Comparison of ENCODE assay signal across 24 cellular contexts in genomic region chr12:54968181-54968730, GRCh38. TPM values are rescaled to one million over a fixed set of nuclear protein-coding genes. Genes with fewer than 3 reads are reported as not detected.
A peak's percentile ranks its signal among the peaks of the same experiment; 100 is the strongest.
DNase-seq lines count a peak whose midpoint lies in the region; ATAC-seq, FAIRE-seq and TF ChIP-seq lines count a peak whose summit lies in the region.
"Had no signal": no experiment of that assay in that cellular context is flagged by ENCODE, and none has a peak within 500 bp of the region (broad histone marks: within the 10 kb centered on the region; RNA-seq: fewer than 3 reads in every experiment).

No MANE protein-coding gene starts in this region.

- peaks cover 61% of the 10 kb centered on the region for H3K4me1 Mint-ChIP-seq in stimulated activated naive CD8-positive, alpha-beta T cell treated with anti-CD3 and anti-CD28 coated beads, Interleukin-15, Interleukin-2, amounts not matched to agents 100 ng/mL and 50 ng/mL, for 24 hours (ENCODE audit: low read depth)
- peaks cover 83% of the 10 kb centered on the region for H3K4me1 Mint-ChIP-seq in stimulated activated naive CD8-positive, alpha-beta T cell treated with anti-CD3 and anti-CD28 coated beads, Interleukin-15, amount 100 ng/mL, for 72 hours
- H3K4me1 Mint-ChIP-seq in T-helper 17 cell, result peaks cover 67% of the 10 kb centered on the region
- H3K4me1 Mint-ChIP-seq in activated naive CD8-positive, alpha-beta T cell treated with anti-CD3 and anti-CD28 coated beads, Interleukin-2, amount 50 U/mL, for 24 hours, result peaks cover 64% of the 10 kb centered on the region
- peaks cover 41% of the 10 kb centered on the region for H3K4me1 Mint-ChIP-seq in stimulated activated effector memory CD8-positive, alpha-beta T cell treated with anti-CD3 and anti-CD28 coated beads, Interleukin-12 subunit alpha, Interleukin-12 subunit beta, amount 100 ng/mL, for 72 hours
- H3K4me1 Mint-ChIP-seq: activated B cell treated with CpG ODN at 0.5 μM for 24 hours had no signal

- H3K9ac ChIP-seq in colonic mucosa (ENCODE audit: low read depth in 2 of 2, low read length in 2 of 2), result no peak overlapping the region

- no peak for FAIRE-seq in frontal cortex (lab: Jason Lieb, UNC)
- FAIRE-seq: bronchial epithelial cell, H1, keratinocyte had no signal

- intact Hi-C loops in colonic mucosa (cut with DNase I), result no loop called here

- no peak overlapping the region for H3K4me3 ChIP-seq in colonic mucosa
- H3K4me3 ChIP-seq: gastrocnemius medialis, upper lobe of right lung had no signal

- peak overlapping the region; percentile 75 for H3K27ac Mint-ChIP-seq in stimulated activated naive CD8-positive, alpha-beta T cell treated with anti-CD3 and anti-CD28 coated beads, Interleukin-15, Interleukin-2, amounts not matched to agents 100 ng/mL and 50 ng/mL, for 24 hours
- peak overlapping the region in 1 of 2 donors; percentile 81 for H3K27ac Mint-ChIP-seq in stimulated activated naive CD8-positive, alpha-beta T cell treated with anti-CD3 and anti-CD28 coated beads, Interleukin-15, amount 100 ng/mL, for 72 hours
- peak overlapping the region; percentile 92 for H3K27ac Mint-ChIP-seq in T-helper 17 cell
- peak overlapping the region; percentile 72 for H3K27ac Mint-ChIP-seq in activated naive CD8-positive, alpha-beta T cell treated with anti-CD3 and anti-CD28 coated beads, Interleukin-2, amount 50 U/mL, for 24 hours
- H3K27ac Mint-ChIP-seq in stimulated activated effector memory CD8-positive, alpha-beta T cell treated with anti-CD3 and anti-CD28 coated beads, Interleukin-12 subunit alpha, Interleukin-12 subunit beta, amount 100 ng/mL, for 72 hours, result peak overlapping the region; percentile 53
- H3K27ac Mint-ChIP-seq: activated B cell treated with CpG ODN at 0.5 μM for 24 hours had no signal

- no peak for TF ChIP-seq CTCF in colonic mucosa (IDR thresholded peaks at IDR 0.05)

- H3K36me3 Mint-ChIP-seq in stimulated activated naive CD8-positive, alpha-beta T cell treated with anti-CD3 and anti-CD28 coated beads, Interleukin-15, Interleukin-2, amounts not matched to agents 100 ng/mL and 50 ng/mL, for 24 hours (ENCODE audit: low read depth), result peaks cover 83% of the 10 kb centered on the region
- H3K36me3 Mint-ChIP-seq in T-helper 17 cell (ENCODE audit: low read depth), result peaks cover 20% of the 10 kb centered on the region
- peaks cover 82% of the 10 kb centered on the region for H3K36me3 Mint-ChIP-seq in activated naive CD8-positive, alpha-beta T cell treated with anti-CD3 and anti-CD28 coated beads, Interleukin-2, amount 50 U/mL, for 24 hours (ENCODE audit: low read depth)
- H3K36me3 Mint-ChIP-seq in stimulated activated effector memory CD8-positive, alpha-beta T cell treated with anti-CD3 and anti-CD28 coated beads, Interleukin-12 subunit alpha, Interleukin-12 subunit beta, amount 100 ng/mL, for 72 hours, result peaks cover 86% of the 10 kb centered on the region

- no peaks in the 10 kb centered on the region for H3K27me3 ChIP-seq in colonic mucosa
- H3K27me3 ChIP-seq: dorsolateral prefrontal cortex, gastrocnemius medialis had no signal

- H3K27me3 Mint-ChIP-seq in stimulated activated naive CD8-positive, alpha-beta T cell treated with anti-CD3 and anti-CD28 coated beads, Interleukin-15, Interleukin-2, amounts not matched to agents 100 ng/mL and 50 ng/mL, for 24 hours, result no peaks in the 10 kb centered on the region
- no peaks in the 10 kb centered on the region for H3K27me3 Mint-ChIP-seq in stimulated activated naive CD8-positive, alpha-beta T cell treated with anti-CD3 and anti-CD28 coated beads, Interleukin-15, amount 100 ng/mL, for 72 hours
- no peaks in the 10 kb centered on the region for H3K27me3 Mint-ChIP-seq in T-helper 17 cell
- H3K27me3 Mint-ChIP-seq in activated naive CD8-positive, alpha-beta T cell treated with anti-CD3 and anti-CD28 coated beads, Interleukin-2, amount 50 U/mL, for 24 hours, result no peaks in the 10 kb centered on the region
- H3K27me3 Mint-ChIP-seq: activated B cell treated with CpG ODN at 0.5 μM for 24 hours had no signal

- no peak overlapping the region for H3K27ac ChIP-seq in colonic mucosa
- H3K27ac ChIP-seq: gastrocnemius medialis, HL-60, upper lobe of right lung had no signal

- no peak for ATAC-seq in stimulated activated naive CD8-positive, alpha-beta T cell treated with anti-CD3 and anti-CD28 coated beads, Interleukin-15, amount 100 ng/mL, for 72 hours
- ATAC-seq in T-helper 17 cell, result peak; percentile 80
- ATAC-seq in activated naive CD8-positive, alpha-beta T cell treated with anti-CD3 and anti-CD28 coated beads, Interleukin-2, amount 50 U/mL, for 24 hours, result no peak
- ATAC-seq in stimulated activated effector memory CD8-positive, alpha-beta T cell treated with anti-CD3 and anti-CD28 coated beads, Interleukin-12 subunit alpha, Interleukin-12 subunit beta, amount 100 ng/mL, for 72 hours, result no peak
- no peak for ATAC-seq in HG03378 (IDR thresholded peaks at IDR 0.05; ENCODE audit: unreplicated experiment)
- ATAC-seq: gastrocnemius medialis, upper lobe of right lung had no signal

- no peaks in the 10 kb centered on the region for H3K4me1 ChIP-seq in colonic mucosa
- H3K4me1 ChIP-seq: gastrocnemius medialis, upper lobe of right lung had no signal

- H3K9me3 ChIP-seq in T-helper 17 cell (ENCODE audit: control insufficient read depth, low read length, poor library complexity, severe bottlenecking) (no peaks in the 10 kb centered on the region), colonic mucosa (no peaks in the 10 kb centered on the region)
- H3K9me3 ChIP-seq: gastrocnemius medialis, upper lobe of right lung had no signal

- no peak for DNase-seq in stimulated activated naive CD8-positive, alpha-beta T cell treated with anti-CD3 and anti-CD28 coated beads, Interleukin-15, amount 100 ng/mL, for 72 hours
- no peak for DNase-seq in T-helper 17 cell
- no peak for DNase-seq in activated naive CD8-positive, alpha-beta T cell treated with anti-CD3 and anti-CD28 coated beads, Interleukin-2, amount 50 U/mL, for 24 hours
- no peak for DNase-seq in stimulated activated effector memory CD8-positive, alpha-beta T cell treated with anti-CD3 and anti-CD28 coated beads, Interleukin-12 subunit alpha, Interleukin-12 subunit beta, amount 100 ng/mL, for 72 hours (ENCODE audit: low spot score in 2 of 2)
- no peak for DNase-seq in frontal cortex (ENCODE audit: low spot score in 2 of 2)
- DNase-seq in colonic mucosa, result no peak
- DNase-seq: activated B cell treated with CpG ODN at 0.5 μM for 24 hours, COR-L47, dorsolateral prefrontal cortex, gastrocnemius medialis, hypothalamus, NCI-H748 treated with DMSO at 0.1 percent for 48 hours, retina, SHP77, upper lobe of right lung had no signal

- no peaks in the 10 kb centered on the region for H3K36me3 ChIP-seq in colonic mucosa
- H3K36me3 ChIP-seq: gastrocnemius medialis, upper lobe of right lung had no signal

- no peak overlapping the region for H3K4me3 Mint-ChIP-seq in stimulated activated naive CD8-positive, alpha-beta T cell treated with anti-CD3 and anti-CD28 coated beads, Interleukin-15, Interleukin-2, amounts not matched to agents 100 ng/mL and 50 ng/mL, for 24 hours
- peak overlapping the region in 1 of 2 donors; percentile 44 for H3K4me3 Mint-ChIP-seq in stimulated activated naive CD8-positive, alpha-beta T cell treated with anti-CD3 and anti-CD28 coated beads, Interleukin-15, amount 100 ng/mL, for 72 hours
- peak overlapping the region; percentile 78 for H3K4me3 Mint-ChIP-seq in T-helper 17 cell
- H3K4me3 Mint-ChIP-seq in activated naive CD8-positive, alpha-beta T cell treated with anti-CD3 and anti-CD28 coated beads, Interleukin-2, amount 50 U/mL, for 24 hours, result no peak overlapping the region
- no peak overlapping the region for H3K4me3 Mint-ChIP-seq in stimulated activated effector memory CD8-positive, alpha-beta T cell treated with anti-CD3 and anti-CD28 coated beads, Interleukin-12 subunit alpha, Interleukin-12 subunit beta, amount 100 ng/mL, for 72 hours
- H3K4me3 Mint-ChIP-seq: activated B cell treated with CpG ODN at 0.5 μM for 24 hours had no signal

- H3K9me3 Mint-ChIP-seq in stimulated activated naive CD8-positive, alpha-beta T cell treated with anti-CD3 and anti-CD28 coated beads, Interleukin-15, Interleukin-2, amounts not matched to agents 100 ng/mL and 50 ng/mL, for 24 hours, result no peaks in the 10 kb centered on the region
- H3K9me3 Mint-ChIP-seq in stimulated activated naive CD8-positive, alpha-beta T cell treated with anti-CD3 and anti-CD28 coated beads, Interleukin-15, amount 100 ng/mL, for 72 hours, result no peaks in the 10 kb centered on the region
- no peaks in the 10 kb centered on the region for H3K9me3 Mint-ChIP-seq in activated naive CD8-positive, alpha-beta T cell treated with anti-CD3 and anti-CD28 coated beads, Interleukin-2, amount 50 U/mL, for 24 hours
- H3K9me3 Mint-ChIP-seq in stimulated activated effector memory CD8-positive, alpha-beta T cell treated with anti-CD3 and anti-CD28 coated beads, Interleukin-12 subunit alpha, Interleukin-12 subunit beta, amount 100 ng/mL, for 72 hours, result no peaks in the 10 kb centered on the region
- H3K9me3 Mint-ChIP-seq: activated B cell treated with CpG ODN at 0.5 μM for 24 hours had no signal

RNA-seq across cellular contexts. Expression of gene TESPA1, which starts 16.3 kb away (rescaled TPM):
- total RNA-seq in T-helper 17 cell (100 to 1,000 TPM; 121 to 160 TPM), frontal cortex (not detected), colonic mucosa (1 to 10 TPM in 1 of 2 donors, under 1 TPM in 1; 0.82 to 1.6 TPM)
- total RNA-seq: bronchial epithelial cell, H1, lung microvascular endothelial cell, occipital lobe had no signal

RNA-seq across cellular contexts. Expression of gene NEUROD4, which starts 51.5 kb away (rescaled TPM):
- total RNA-seq in T-helper 17 cell, result not detected
- 2.9 TPM for total RNA-seq in frontal cortex
- total RNA-seq in colonic mucosa, result not detected
- total RNA-seq: activated B cell treated with CpG ODN at 0.5 μM for 24 hours, bronchial epithelial cell, Daoy, gastrocnemius medialis, H1, lung microvascular endothelial cell, upper lobe of right lung had no signal

Comparison
In these comparisons a context has a peak if more than half of its experiments do, and no peak if none do; other contexts are left out.
1. RNA of gene TESPA1, which starts 16.3 kb away (total RNA-seq): 121 to 160 TPM in T-helper 17 cell; 0.82 to 1.6 TPM in colonic mucosa and not detected in frontal cortex (single experiment); every median in the first group is over 10 times any median in the second.